ENCODE assay signal across 24 cellular contexts in the genomic region with DNA sequence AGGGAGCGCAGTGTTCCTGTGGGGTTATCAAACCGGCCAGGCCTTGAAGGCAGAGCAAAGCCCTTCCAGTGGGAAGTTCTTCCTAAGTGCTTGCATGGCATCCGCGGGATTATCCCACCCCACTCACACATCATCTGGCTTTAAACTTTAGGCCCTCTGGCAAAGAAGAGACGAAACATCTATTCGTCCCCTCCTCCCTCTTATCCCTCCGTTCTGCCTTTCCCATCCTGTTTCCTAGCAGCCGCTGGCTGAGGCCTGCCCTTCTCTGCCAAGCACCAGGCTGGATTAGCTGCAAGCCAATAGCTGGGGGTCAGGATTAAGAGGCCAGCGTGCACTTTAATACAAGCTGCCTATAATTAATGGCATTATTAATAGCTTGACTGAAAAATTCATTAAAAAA.
DNase-seq lines count a peak whose midpoint lies in the region; ATAC-seq, FAIRE-seq and TF ChIP-seq lines count a peak whose summit lies in the region.
"Had no signal": no experiment of that assay in that cellular context is flagged by ENCODE, and none has a peak within 500 bp of the region (broad histone marks: within the 10 kb centered on the region; RNA-seq: fewer than 3 reads in every experiment).

No MANE protein-coding gene starts in this region.

- no peak for TF ChIP-seq RAD21 in HepG2 (CRISPR knock-in tag; IDR thresholded peaks at IDR 0.05)

- TF ChIP-seq CTCF in right lobe of liver (IDR thresholded peaks at IDR 0.05) (no peak), HepG2 (CRISPR knock-in tag; IDR thresholded peaks at IDR 0.05) (no peak), WTC11 (IDR thresholded peaks at IDR 0.05) (no peak), retinal pigment epithelial cell (conservative IDR thresholded peaks at IDR 0.05; ENCODE audit: low read depth, low read length) (no peak)

- ATAC-seq in right lobe of liver = peak in 3 of 4 donors; percentile 44 to 56 (median 53)
- ATAC-seq in HepG2 = no peak
- ATAC-seq in WTC11 = peak; percentile 58
- no peak for ATAC-seq in GM21381 (IDR thresholded peaks at IDR 0.05; ENCODE audit: unreplicated experiment)
- ATAC-seq: HCT116 had no signal

- no peak overlapping the region for H3K4me3 ChIP-seq in right lobe of liver
- no peak overlapping the region for H3K4me3 ChIP-seq in HepG2 (replicated peaks in 1 of 3; ENCODE audit: insufficient read depth in 1 of 3, low read depth in 2 of 3, low read length in 3 of 3)
- H3K4me3 ChIP-seq in retinal pigment epithelial cell (ENCODE audit: low read length) = no peak overlapping the region
- H3K4me3 ChIP-seq: GM23248, SJSA1 had no signal

- in situ Hi-C loops in HepG2 (cut with HindIII; ENCODE audit: extremely low pct_ligation_motif_present, low pct_unique_long_range_greater_than_20kb) = no loop called here

- H3K4me1 ChIP-seq in right lobe of liver (peaks cover 0 to 11% (median 0%) of the 10 kb centered on the region in 4 donors), HepG2 (ENCODE audit: insufficient read depth, low read length) (no peaks in the 10 kb centered on the region)
- H3K4me1 ChIP-seq: SJSA1 had no signal

- H3K9ac ChIP-seq in HepG2 (ENCODE audit: insufficient read depth, low read depth, low read length) = no peak overlapping the region
- H3K9ac ChIP-seq: GM23248, KMS-11 had no signal

- H3K36me3 ChIP-seq in right lobe of liver (no peaks in the 10 kb centered on the region), HepG2 (replicated peaks in 1 of 2; ENCODE audit: control insufficient read depth in 1 of 2, insufficient read depth in 2 of 2, low read length in 2 of 2) (no peaks in the 10 kb centered on the region)
- H3K36me3 ChIP-seq: SJSA1 had no signal

- H3K27ac Mint-ChIP-seq in WTC11 = no peak overlapping the region

- H3K27me3 Mint-ChIP-seq in WTC11 (ENCODE audit: low read depth) = no peaks in the 10 kb centered on the region

- no TSS peak for BruUV-seq in HepG2 (replicated peaks; lab: Mats Ljungman, UMichigan)

- no peak overlapping the region for H3K4me3 Mint-ChIP-seq in WTC11

- no peak overlapping the region for H3K27ac ChIP-seq in right lobe of liver
- no peak overlapping the region for H3K27ac ChIP-seq in HepG2 (ENCODE audit: extremely low read length, insufficient read depth, low read length)
- H3K27ac ChIP-seq: C4-2B, GM23248, KMS-11, SJSA1 had no signal

- H3K4me2 ChIP-seq in HepG2 (ENCODE audit: low read depth, low read length) = no peak overlapping the region
- H3K4me2 ChIP-seq: KMS-11 had no signal

- peaks cover 7% of the 10 kb centered on the region for H3K4me1 Mint-ChIP-seq in WTC11

- TF ChIP-seq POLR2A in right lobe of liver (IDR thresholded peaks at IDR 0.05) (no peak), HepG2 (IDR thresholded peaks at IDR 0.05; ENCODE audit: insufficient read depth in 1 of 2, low read depth in 2 of 2, low read length in 2 of 2) (no peak)

- POLR2A ChIA-PET in HepG2 (lab: Yijun Ruan, JAX) (no interaction called here), WTC11 (lab: Charles Lee) (no interaction called here)

- TF ChIP-seq EP300 in HepG2 (IDR thresholded peaks at IDR 0.05; ENCODE audit: low read depth in 2 of 2, low read length in 2 of 2) (no peak), HepG2 (CRISPR knock-in tag; IDR thresholded peaks at IDR 0.05; ENCODE audit: borderline replicate concordance) (no peak)

- H4K20me1 ChIP-seq in HepG2 (ENCODE audit: insufficient read depth, low read length) = no peaks in the 10 kb centered on the region

- H3K36me3 Mint-ChIP-seq in WTC11 = no peaks in the 10 kb centered on the region

- intact Hi-C loops in right lobe of liver (cut with DNase I) (no loop called here), HepG2 (cut with micrococcal nuclease; ENCODE audit: unreplicated experiment) (no loop called here)

- DNase-seq in right lobe of liver = no peak
- DNase-seq in HepG2 (ENCODE audit: low spot score) = no peak
- no peak for DNase-seq in WTC11 (ENCODE audit: low spot score)
- peak; percentile 19 for DNase-seq in midbrain (lab: John Stamatoyannopoulos, UW)
- DNase-seq in retinal pigment epithelial cell (ENCODE audit: low read depth) = peak; percentile 51
- DNase-seq in HuH-7.5 (ENCODE audit: low spot score) = no peak
- no peak for DNase-seq in activated naive CD4-positive, alpha-beta T cell (lab: John Stamatoyannopoulos, UW)
- DNase-seq: 8988T, DMS79, GM23248, IMR-90, MV-4-11, NCI-H1105 treated with DMSO at 0.1 percent for 48 hours, NCI-H2029 treated with DMSO at 0.1 percent for 48 hours, NCI-H2171, NCI-H345, NCI-H524, NCI-H774 had no signal

- 72% methylated on average over 9 of the region's 9 CpGs for WGBS in right lobe of liver (ENCODE audit: insufficient coverage, low coverage, low lambda C conversion rate, missing lambda C conversion rate)
- 52% methylated on average over 9 of the region's 9 CpGs for WGBS in HepG2 (ENCODE audit: low lambda C conversion rate)

- H3K9me3 ChIP-seq in right lobe of liver (no peaks in the 10 kb centered on the region), HepG2 (ENCODE audit: low read length) (no peaks in the 10 kb centered on the region)
- H3K9me3 ChIP-seq: SJSA1 had no signal

- FAIRE-seq in HepG2 (lab: Jason Lieb, UNC) = no peak
- FAIRE-seq: RCC 7860 had no signal

- CTCF ChIA-PET in HepG2 (lab: Yijun Ruan, JAX; ENCODE audit: low intra/inter-chr PET ratio, low total read pairs) = no interaction called here
- CTCF ChIA-PET in WTC11 (lab: Charles Lee) = no interaction called here

- no peak overlapping the region for H2AFZ ChIP-seq in HepG2 (ENCODE audit: low read length)
- H2AFZ ChIP-seq: GM23248 had no signal

- H3K9me3 Mint-ChIP-seq in WTC11 = no peaks in the 10 kb centered on the region

- H3K79me2 ChIP-seq in HepG2 (ENCODE audit: insufficient read depth, low read length) = no peaks in the 10 kb centered on the region

- no peaks in the 10 kb centered on the region for H3K27me3 ChIP-seq in right lobe of liver
- H3K27me3 ChIP-seq in HepG2 (ENCODE audit: control insufficient read depth in 1 of 2, insufficient read depth in 2 of 2, low read length in 2 of 2) = no peaks in the 10 kb centered on the region
- H3K27me3 ChIP-seq: SJSA1 had no signal

TF ChIP-seq in HepG2, 621 proteins besides CTCF, POLR2A, EP300 and RAD21:
- TF ChIP-seq IKZF1 (IDR thresholded peaks at IDR 0.05) = no peak
- TF ChIP-seq ZFYVE20 (CRISPR knock-in tag; IDR thresholded peaks at IDR 0.05; ENCODE audit: borderline replicate concordance, low read depth) = no peak
- TF ChIP-seq FIP1L1 (IDR thresholded peaks at IDR 0.05; ENCODE audit: borderline replicate concordance, insufficient read depth, low read depth, low read length) = no peak
- TF ChIP-seq, protein P1, sequence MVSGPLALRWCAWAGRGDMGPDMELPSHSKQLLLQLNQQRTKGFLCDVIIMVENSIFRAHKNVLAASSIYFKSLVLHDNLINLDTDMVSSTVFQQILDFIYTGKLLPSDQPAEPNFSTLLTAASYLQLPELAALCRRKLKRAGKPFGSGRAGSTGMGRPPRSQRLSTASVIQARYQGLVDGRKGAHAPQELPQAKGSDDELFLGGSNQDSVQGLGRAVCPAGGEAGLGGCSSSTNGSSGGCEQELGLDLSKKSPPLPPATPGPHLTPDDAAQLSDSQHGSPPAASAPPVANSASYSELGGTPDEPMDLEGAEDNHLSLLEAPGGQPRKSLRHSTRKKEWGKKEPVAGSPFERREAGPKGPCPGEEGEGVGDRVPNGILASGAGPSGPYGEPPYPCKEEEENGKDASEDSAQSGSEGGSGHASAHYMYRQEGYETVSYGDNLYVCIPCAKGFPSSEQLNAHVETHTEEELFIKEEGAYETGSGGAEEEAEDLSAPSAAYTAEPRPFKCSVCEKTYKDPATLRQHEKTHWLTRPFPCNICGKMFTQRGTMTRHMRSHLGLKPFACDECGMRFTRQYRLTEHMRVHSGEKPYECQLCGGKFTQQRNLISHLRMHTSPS (CRISPR knock-in tag; IDR thresholded peaks at IDR 0.05; ENCODE audit: low read depth) = no peak
- TF ChIP-seq SOX6 (IDR thresholded peaks at IDR 0.05) = no peak
- no peak for TF ChIP-seq SOX6 (CRISPR knock-in tag; IDR thresholded peaks at IDR 0.05)
- TF ChIP-seq DBP (CRISPR knock-in tag; IDR thresholded peaks at IDR 0.05; ENCODE audit: not compliant biosample characterization) = no peak

TF ChIP-seq in WTC11, 78 proteins besides CTCF, POLR2A, EP300 and RAD21 (continues in another document):
- no peak for TF ChIP-seq NFYB (CRISPR knock-in tag; conservative IDR thresholded peaks at IDR 0.05; ENCODE audit: low read depth)
- no peak for TF ChIP-seq SOX15 (CRISPR knock-in tag; IDR thresholded peaks at IDR 0.05)
- TF ChIP-seq ZBTB21 (CRISPR knock-in tag; IDR thresholded peaks at IDR 0.05; ENCODE audit: borderline replicate concordance) = no peak
- no peak for TF ChIP-seq ZNF512 (CRISPR knock-in tag; IDR thresholded peaks at IDR 0.05; ENCODE audit: borderline replicate concordance)

Comparison
In these comparisons a context has a peak if more than half of its experiments do, and no peak if none do; other contexts are left out.
1. ATAC-seq: peak in right lobe of liver (3 of 4) and WTC11 (single experiment); none in HepG2 (single experiment) and GM21381 (single experiment).
2. DNase-seq: peak in midbrain (single experiment) and retinal pigment epithelial cell (single experiment); none in right lobe of liver (0 of 3), HepG2 (single experiment), WTC11 (single experiment), HuH-7.5 (single experiment) and activated naive CD4-positive, alpha-beta T cell (0 of 4).